Comparison of ENCODE assay signal across 26 cellular contexts in genomic region chr4:110878992-110879391, GRCh38.
A peak's percentile ranks its signal among the peaks of the same experiment; 100 is the strongest.
DNase-seq lines count a peak whose midpoint lies in the region; ATAC-seq, FAIRE-seq and TF ChIP-seq lines count a peak whose summit lies in the region.
"Had no signal": no experiment of that assay in that cellular context is flagged by ENCODE, and none has a peak within 500 bp of the region (broad histone marks: within the 10 kb centered on the region; RNA-seq: fewer than 3 reads in every experiment).

No MANE protein-coding gene starts in this region.

- H4K5ac ChIP-seq in H1 (ENCODE audit: insufficient read length, low read depth, low read length), result no peak overlapping the region

- no peak overlapping the region for H3K14ac ChIP-seq in H1 (ENCODE audit: insufficient read length)

- H3K4me3 ChIP-seq in H1 (ENCODE audit: extremely low read depth in 1 of 4, insufficient read depth in 2 of 4, low read depth in 3 of 4, low read length in 4 of 4), result no peak overlapping the region
- H3K4me3 ChIP-seq: GM23248, K562 had no signal

- POLR2A ChIA-PET in H1 (lab: Charles Lee; ENCODE audit: partially characterized antibody), result interaction anchor here (0.6 kb wide), 1 partner anchor 11 kb away, joined by 4 read pairs; no protein-coding TSS in a partner anchor

- H3K18ac ChIP-seq in H1 (ENCODE audit: extremely low read depth, low read length), result no peak overlapping the region

- no peak overlapping the region for H3K27ac ChIP-seq in H1 (ENCODE audit: low read depth, low read length)
- H3K27ac ChIP-seq: GM23248, HL-60 had no signal

- H2BK12ac ChIP-seq in H1 (ENCODE audit: low read depth, low read length), result no peak overlapping the region

- H3K4me1 ChIP-seq in H1 (replicated peaks in 1 of 4; ENCODE audit: control insufficient read depth in 3 of 4, insufficient read depth in 4 of 4, low read length in 3 of 4), result no peaks in the 10 kb centered on the region; a peak in 1 of 7 replicates
- H3K4me1 ChIP-seq: BE2C had no signal

- no peaks in the 10 kb centered on the region for H3K27me3 ChIP-seq in H1 (replicated peaks in 1 of 4; ENCODE audit: control insufficient read depth in 3 of 4, extremely low read depth in 1 of 4, insufficient read depth in 3 of 4, low read length in 3 of 4)
- H3K27me3 ChIP-seq: BE2C had no signal

- 0 out of 2 replicates have a peak, but pooled peaks cover 4% of the 10 kb centered on the region for H3K23me2 ChIP-seq in H1 (ENCODE audit: low read depth, low read length)

- TF ChIP-seq CTCF in H1 (IDR thresholded peaks at IDR 0.05; ENCODE audit: control extremely low read depth in 1 of 3, insufficient read depth in 1 of 3, low read depth in 1 of 3, low read length in 3 of 3), result no peak

- peak; percentile 71 for ATAC-seq in left colon
- ATAC-seq: K562 had no signal

- no peaks in the 10 kb centered on the region for H4K20me1 ChIP-seq in H1 (replicated peaks in 1 of 2; ENCODE audit: control insufficient read depth in 1 of 2, insufficient read depth in 2 of 2, low read length in 2 of 2)

- no peak for FAIRE-seq in H1 (lab: Jason Lieb, UNC)
- FAIRE-seq: A204.1, D721Med, G401.6, GM12891, GM19239, H54, HTR-8/SVneo, K562 had no signal

- H3K9me3 ChIP-seq in H1 (ENCODE audit: insufficient read depth in 2 of 2, low read depth in 1 of 2, low read length in 1 of 2), result peaks cover 0 to 3% of the 10 kb centered on the region in 2 experiments; a peak in 1 of 4 replicates
- H3K9me3 ChIP-seq: BE2C had no signal

- no peak overlapping the region for H3K4ac ChIP-seq in H1 (replicated peaks; ENCODE audit: insufficient read length, low read depth, low read length)

- H4K8ac ChIP-seq in H1 (ENCODE audit: extremely low read depth, insufficient read depth, low read length), result no peak overlapping the region

- H3K9ac ChIP-seq in H1 (replicated peaks in 1 of 4; ENCODE audit: extremely low read depth in 1 of 4, low read depth in 3 of 4, low read length in 3 of 4), result no peak overlapping the region
- H3K9ac ChIP-seq: GM23248 had no signal

- intact Hi-C loops in left colon (cut with DNase I, micrococcal nuclease), result no loop called here

- TF ChIP-seq POLR2A in H1 (IDR thresholded peaks at IDR 0.05; ENCODE audit: control extremely low read depth in 1 of 2, low read depth in 2 of 2, low read length in 2 of 2), result no peak

- H2BK20ac ChIP-seq in H1 (ENCODE audit: low read length), result no peak overlapping the region

- no peak overlapping the region for H2BK15ac ChIP-seq in H1 (ENCODE audit: low read length)

- CTCF ChIA-PET in H1 (lab: Charles Lee; ENCODE audit: partially characterized antibody), result no interaction called here

- H4K91ac ChIP-seq in H1 (replicated peaks; ENCODE audit: insufficient read length, low read length), result peak overlapping the region; percentile 19

- no peak overlapping the region for H3K23ac ChIP-seq in H1 (ENCODE audit: insufficient read length)

- no peak overlapping the region for H2BK5ac ChIP-seq in H1 (ENCODE audit: low read depth, low read length)

- no peak for TF ChIP-seq EP300 in H1 (IDR thresholded peaks at IDR 0.05; ENCODE audit: borderline replicate concordance in 1 of 2, low read depth in 2 of 2, low read length in 2 of 2)

- no peak for TF ChIP-seq RAD21 in H1 (IDR thresholded peaks at IDR 0.05 in 1 of 2, conservative IDR thresholded peaks at IDR 0.05 in 1 of 2; ENCODE audit: low read depth in 2 of 2, low read length in 2 of 2)

- no peak overlapping the region for H3K56ac ChIP-seq in H1 (replicated peaks; ENCODE audit: insufficient read length, low read depth, low read length)

- no peak overlapping the region for H2AFZ ChIP-seq in H1 (ENCODE audit: low read length)
- H2AFZ ChIP-seq: GM23248 had no signal

- H2BK120ac ChIP-seq in H1 (replicated peaks; ENCODE audit: low read depth, low read length), result no peak overlapping the region

- no peak overlapping the region for H3K4me2 ChIP-seq in H1 (ENCODE audit: insufficient read depth in 1 of 2, low read depth in 2 of 2, low read length in 2 of 2)

- H3K79me2 ChIP-seq in H1 (ENCODE audit: control insufficient read depth in 1 of 2, insufficient read depth in 2 of 2, low read length in 2 of 2), result no peaks in the 10 kb centered on the region

- H3K36me3 ChIP-seq in H1 (ENCODE audit: control insufficient read depth in 2 of 4, insufficient read depth in 4 of 4, low read length in 3 of 4), result no peaks in the 10 kb centered on the region
- H3K36me3 ChIP-seq: BE2C had no signal

- DNase-seq in HT-29 (ENCODE audit: low spot score), result peak; percentile 29
- no peak for DNase-seq in H1 (ENCODE audit: low read depth in 1 of 2, low spot score in 2 of 2)
- DNase-seq in left colon, result no peak
- DNase-seq in NCI-H2196 treated with DMSO at 0.1 percent for 48 hours (lab: John Stamatoyannopoulos, UW; ENCODE audit: unreplicated experiment), result no peak
- no peak for DNase-seq in stimulated activated CD4-positive, alpha-beta T cell treated with anti-CD3 and anti-CD28 coated beads, Interleukin-4, amount 100 ng/mL, for 24 hours
- no peak for DNase-seq in NCI-H82 (lab: John Stamatoyannopoulos, UW)
- no peak for DNase-seq in NCI-H2029 (lab: John Stamatoyannopoulos, UW)
- DNase-seq: ACHN; BE2C; C1 segment of cervical spinal cord; CD4-positive, CD25-positive, alpha-beta regulatory T cell; CD8-positive, alpha-beta memory T cell; COR-L47; HCEC 1CT; HFFc6; IMR-90 had no signal

- WGBS in H1 (ENCODE audit: extremely low coverage in 1 of 2, insufficient coverage in 1 of 2, insufficient read length in 1 of 2, insufficient replicate concordance in 2 of 2, low coverage in 1 of 2, low lambda C conversion rate in 2 of 2, missing lambda C conversion rate in 1 of 2), 2 experiments, result 100% methylated on average over 2 of the region's 2 CpGs; no CpG with 5 or more reads in 1 of the 2 experiments

- no peaks in the 10 kb centered on the region for H3K79me1 ChIP-seq in H1 (ENCODE audit: low read depth, low read length)

- no peak overlapping the region for H2AK5ac ChIP-seq in H1 (ENCODE audit: low read depth, low read length)

TF ChIP-seq in H1, 55 proteins besides CTCF, POLR2A, EP300 and RAD21:
- TF ChIP-seq MAX (IDR thresholded peaks at IDR 0.05) (no peak), RNF2 (IDR thresholded peaks at IDR 0.05; ENCODE audit: borderline replicate concordance, low read depth, low read length, missing control alignments, poor library complexity, severe bottlenecking) (no peak), SP4 (IDR thresholded peaks at IDR 0.05; ENCODE audit: low read length) (no peak), SUZ12 (IDR thresholded peaks at IDR 0.05; ENCODE audit: low read length) (no peak), E2F6 (IDR thresholded peaks at IDR 0.05) (no peak), SIX5 (IDR thresholded peaks at IDR 0.05; ENCODE audit: low read depth, low read length) (no peak), SP2 (IDR thresholded peaks at IDR 0.05; ENCODE audit: low read length) (no peak), YY1 (IDR thresholded peaks at IDR 0.05; ENCODE audit: low read depth, low read length) (no peak), NRF1 (IDR thresholded peaks at IDR 0.05; ENCODE audit: low read depth, low read length) (no peak), CTBP2 (IDR thresholded peaks at IDR 0.05; ENCODE audit: borderline replicate concordance, insufficient read depth, insufficient read length, low read length) (no peak), GTF2F1 (IDR thresholded peaks at IDR 0.05; ENCODE audit: borderline replicate concordance, low read depth, low read length) (no peak), SP1 (IDR thresholded peaks at IDR 0.05; ENCODE audit: low read depth, low read length) (no peak), USF2 (IDR thresholded peaks at IDR 0.05; ENCODE audit: low read length) (no peak)
